In genomic region chr14:35402323-35403084, GRCh38 we compare ENCODE assay signal across 9 cellular contexts. TPM values are rescaled to one million over a fixed set of nuclear protein-coding genes. Genes with fewer than 3 reads are reported as not detected.
DNase-seq lines count a peak whose midpoint lies in the region; ATAC-seq, FAIRE-seq and TF ChIP-seq lines count a peak whose summit lies in the region.
"Had no signal": no experiment of that assay in that cellular context is flagged by ENCODE, and none has a peak within 500 bp of the region (broad histone marks: within the 10 kb centered on the region; RNA-seq: fewer than 3 reads in every experiment).

No MANE protein-coding gene starts in this region.

- 15 to 19% (median 16%) methylated on average over 13 of the region's 13 CpGs for WGBS in small intestine, 3 donors

- H3K9me3 Mint-ChIP-seq in glutamatergic neuron (ENCODE audit: unreplicated experiment) = peaks cover 6% of the 10 kb centered on the region

- H3K27me3 Mint-ChIP-seq in glutamatergic neuron (ENCODE audit: unreplicated experiment) = peaks cover 9% of the 10 kb centered on the region

- TF ChIP-seq CTCF in HEK293 (tag by site-specific recombination; IDR thresholded peaks at IDR 0.05) (no peak), glutamatergic neuron (IDR thresholded peaks at IDR 0.05; ENCODE audit: partially characterized antibody, unreplicated experiment) (no peak)

- H3K27ac ChIP-seq in HEK293 (ENCODE audit: extremely low read depth, low read depth, low read length) (peak overlapping the region; percentile 69; the same call in 1 of the 2 replicates), small intestine (ENCODE audit: low read depth in 1 of 2, low read length in 1 of 2) (peak overlapping the region; percentile 83 to 90)

- no peak overlapping the region for H3K4me3 ChIP-seq in HEK293 (ENCODE audit: low read depth, low read length)
- peak overlapping the region; percentile 49 to 99 for H3K4me3 ChIP-seq in small intestine (ENCODE audit: low read depth in 1 of 2, low read length in 2 of 2)

- CTCF ChIA-PET in HEK293 (lab: Yijun Ruan, JAX) = interaction anchor here (1.8 kb wide), 1 partner anchor 11 kb away, joined by 6 read pairs; no protein-coding TSS in a partner anchor

- no peak for FAIRE-seq in small intestine (lab: Jason Lieb, UNC)
- FAIRE-seq: TTC549 had no signal

- H3K9me3 ChIP-seq in HEK293 (ENCODE audit: control insufficient read depth, insufficient read depth, low read depth, low read length) (no peaks in the 10 kb centered on the region), small intestine (ENCODE audit: control insufficient read depth, low read depth) (no peaks in the 10 kb centered on the region)

- no peak overlapping the region for H3K27ac Mint-ChIP-seq in glutamatergic neuron (ENCODE audit: unreplicated experiment)

- POLR2A ChIA-PET in HEK293 (lab: Yijun Ruan, JAX) = interaction anchor here (1.8 to 3.9 kb wide), 2 partner anchors 84 to 110 kb away, joined by 5 to 38 read pairs; partner anchors contain the start of gene PSMA6

- peaks cover 14% of the 10 kb centered on the region for H3K4me1 Mint-ChIP-seq in glutamatergic neuron (ENCODE audit: low read depth, unreplicated experiment)

- H3K27me3 ChIP-seq in small intestine (ENCODE audit: control insufficient read depth in 2 of 2, insufficient read depth in 2 of 2, low read length in 2 of 2) = no peaks in the 10 kb centered on the region

- H3K36me3 Mint-ChIP-seq in glutamatergic neuron (ENCODE audit: unreplicated experiment) = no peaks in the 10 kb centered on the region

- DNase-seq in activated T-cell treated with anti-CD3 and anti-CD28 coated beads, Interleukin-2, amount 50 U/mL, for 48 hours = peak; percentile 56 to 63
- DNase-seq in glutamatergic neuron (no peak), small intestine (peak; percentile 77), NCI-H524 (lab: John Stamatoyannopoulos, UW) (no peak), C1 segment of cervical spinal cord (lab: John Stamatoyannopoulos, UW) (no peak), NCI-H82 treated with DMSO at 0.1 percent for 48 hours (lab: John Stamatoyannopoulos, UW; ENCODE audit: unreplicated experiment) (no peak)

- ATAC-seq in HG03354 (IDR thresholded peaks at IDR 0.05; ENCODE audit: poor library complexity, severe bottlenecking, unreplicated experiment) = no peak

- peak overlapping the region; percentile 81 for H3K4me3 Mint-ChIP-seq in glutamatergic neuron (ENCODE audit: unreplicated experiment)

- H3K4me1 ChIP-seq in HEK293 (ENCODE audit: control insufficient read depth, insufficient read depth, low read length) (0 out of 2 replicates have a peak, but pooled peaks cover 4% of the 10 kb centered on the region), small intestine (ENCODE audit: control insufficient read depth in 2 of 2, insufficient read depth in 1 of 2, low read depth in 1 of 2, low read length in 1 of 2) (peaks cover 8% of the 10 kb centered on the region in 2 donors)

- peaks cover 15 to 38% of the 10 kb centered on the region in 2 experiments for H3K36me3 ChIP-seq in HEK293 (ENCODE audit: control insufficient read depth in 2 of 2, insufficient read depth in 1 of 2, low read length in 2 of 2)
- peaks cover 13 to 26% of the 10 kb centered on the region in 2 donors for H3K36me3 ChIP-seq in small intestine (ENCODE audit: control insufficient read depth in 2 of 2, insufficient read depth in 2 of 2, low read length in 2 of 2)

TF ChIP-seq in HEK293, 187 proteins besides CTCF, POLR2A, EP300 and RAD21:
- TF ChIP-seq ZNF146 (tag by site-specific recombination; IDR thresholded peaks at IDR 0.05) = no peak
- peak; percentile 30 for TF ChIP-seq ZNF341 (tag by site-specific recombination; IDR thresholded peaks at IDR 0.05; ENCODE audit: low read depth)

RNA-seq across cellular contexts. Expression of gene NFKBIA, which starts 2.0 kb away (rescaled TPM):
- total RNA-seq in glutamatergic neuron (ENCODE audit: unreplicated experiment) = 20.1 TPM
- 100 to 1,000 TPM; 108 to 173 (median 133) TPM for polyA plus RNA-seq in small intestine

Comparison
In these comparisons a context has a peak if more than half of its experiments do, and no peak if none do; other contexts are left out.
1. DNase-seq: peak in activated T-cell treated with anti-CD3 and anti-CD28 coated beads, Interleukin-2, amount 50 U/mL, for 48 hours (2 of 2) and small intestine (single experiment); none in glutamatergic neuron (single experiment), NCI-H524 (0 of 2), C1 segment of cervical spinal cord (0 of 14) and NCI-H82 treated with DMSO at 0.1 percent for 48 hours (single experiment).